Comparison of ENCODE assay signal across 23 cellular contexts in genomic region chr14:79091381-79091963, GRCh38.
DNase-seq lines count a peak whose midpoint lies in the region; ATAC-seq and TF ChIP-seq lines count a peak whose summit lies in the region.
"Had no signal": no experiment of that assay in that cellular context is flagged by ENCODE, and none has a peak within 500 bp of the region (broad histone marks: within the 10 kb centered on the region; RNA-seq: fewer than 3 reads in every experiment).

No MANE protein-coding gene starts in this region.

- ATAC-seq in GM21515 (IDR thresholded peaks at IDR 0.05; ENCODE audit: unreplicated experiment), result no peak
- ATAC-seq: activated CD8-positive, alpha-beta T cell treated with anti-CD3 and anti-CD28 coated beads, Interleukin-2, amount 10 ng/mL, durations not matched to agents 7 days and 5 days; activated naive CD4-positive, alpha-beta T cell treated with anti-CD3 and anti-CD28 coated beads, Interleukin-2, amount 50 U/mL, for 72 hours; activated T-cell treated with anti-CD3 and anti-CD28 coated beads, Interleukin-2, amount 50 U/mL, for 4 hours; left lobe of liver; right lobe of liver had no signal

- peaks cover 68% of the 10 kb centered on the region for H3K27me3 Mint-ChIP-seq in endodermal cell (ENCODE audit: insufficient read depth)
- H3K27me3 Mint-ChIP-seq: IgD-negative memory B cell had no signal

- no peak overlapping the region for H3K27ac ChIP-seq in endodermal cell (ENCODE audit: low read depth, low read length)
- H3K27ac ChIP-seq: colonic mucosa, GM23248, HL-60, right lobe of liver had no signal

- no peak overlapping the region for H3K9ac ChIP-seq in endodermal cell (ENCODE audit: extremely low read depth, low read length, poor library complexity, severe bottlenecking)
- H3K9ac ChIP-seq: GM23248 had no signal

- peaks cover 6% of the 10 kb centered on the region for H3K4me1 ChIP-seq in endodermal cell (ENCODE audit: control insufficient read depth, insufficient read depth, low read length)
- H3K4me1 ChIP-seq: colonic mucosa, right lobe of liver had no signal

- H3K4me1 Mint-ChIP-seq in endodermal cell, result peaks cover 37% of the 10 kb centered on the region
- H3K4me1 Mint-ChIP-seq: IgD-negative memory B cell had no signal

- H3K27me3 ChIP-seq in endodermal cell (ENCODE audit: control insufficient read depth, insufficient read depth, low read length, poor library complexity, severe bottlenecking), result peaks cover 66% of the 10 kb centered on the region
- H3K27me3 ChIP-seq in MG63, result no peaks in the 10 kb centered on the region
- H3K27me3 ChIP-seq: colonic mucosa, right lobe of liver, transverse colon had no signal

- no peaks in the 10 kb centered on the region for H3K36me3 Mint-ChIP-seq in endodermal cell (ENCODE audit: low read depth)
- H3K36me3 Mint-ChIP-seq: activated naive CD4-positive, alpha-beta T cell treated with anti-CD3 and anti-CD28 coated beads, Interleukin-2, amount 50 U/mL, for 72 hours; IgD-negative memory B cell had no signal

- DNase-seq in DMS53 (lab: John Stamatoyannopoulos, UW) (peak; percentile 13), DMS53 treated with DMSO at 0.1 percent for 48 hours (lab: John Stamatoyannopoulos, UW; ENCODE audit: unreplicated experiment) (no peak), NCI-H446 treated with DMSO at 0.1 percent for 48 hours (lab: John Stamatoyannopoulos, UW) (peak; percentile 2), endodermal cell (peak; percentile 82), pons (ENCODE audit: low spot score) (peak; percentile 11), MG63 (no peak), CD1c-positive myeloid dendritic cell (ENCODE audit: extremely low spot score) (no peak)
- DNase-seq: 8988T; activated CD8-positive, alpha-beta T cell treated with anti-CD3 and anti-CD28 coated beads, Interleukin-2, amount 10 ng/mL, durations not matched to agents 7 days and 5 days; activated T-cell treated with anti-CD3 and anti-CD28 coated beads, Interleukin-2, amount 50 U/mL, for 4 hours; colonic mucosa; foreskin fibroblast; GM23248; NCI-H2107; nucleus accumbens; right lobe of liver; stimulated activated naive CD4-positive, alpha-beta T cell treated with Interleukin-2 at 50 U/mL for 16 hours; transverse colon had no signal

- H3K9me3 ChIP-seq in endodermal cell (ENCODE audit: control insufficient read depth, low read length) (no peaks in the 10 kb centered on the region), MG63 (no peaks in the 10 kb centered on the region)
- H3K9me3 ChIP-seq: colonic mucosa, right lobe of liver, transverse colon had no signal

- H3K9me3 Mint-ChIP-seq in endodermal cell, result no peaks in the 10 kb centered on the region

- H3K36me3 ChIP-seq in endodermal cell (ENCODE audit: control insufficient read depth, insufficient read depth, low read length) (no peaks in the 10 kb centered on the region), MG63 (no peaks in the 10 kb centered on the region)
- H3K36me3 ChIP-seq: colonic mucosa, right lobe of liver, transverse colon had no signal

- H3K27ac Mint-ChIP-seq in endodermal cell, result no peak overlapping the region
- H3K27ac Mint-ChIP-seq: activated CD8-positive, alpha-beta T cell treated with anti-CD3 and anti-CD28 coated beads, Interleukin-2, amount 10 ng/mL, durations not matched to agents 7 days and 5 days; activated naive CD4-positive, alpha-beta T cell treated with anti-CD3 and anti-CD28 coated beads, Interleukin-2, amount 50 U/mL, for 72 hours; IgD-negative memory B cell had no signal

- 18 to 57% methylated on average over 1 to 4 of the region's 4 CpGs for WGBS in endodermal cell (ENCODE audit: insufficient coverage in 1 of 2, insufficient read length in 1 of 2), 2 experiments

- TF ChIP-seq CTCF in endodermal cell (conservative IDR thresholded peaks at IDR 0.05), result peak; percentile 38

- H3K4me3 Mint-ChIP-seq in endodermal cell, result no peak overlapping the region
- H3K4me3 Mint-ChIP-seq: activated CD8-positive, alpha-beta T cell treated with anti-CD3 and anti-CD28 coated beads, Interleukin-2, amount 10 ng/mL, durations not matched to agents 7 days and 5 days; activated T-cell treated with anti-CD3 and anti-CD28 coated beads, Interleukin-2, amount 50 U/mL, for 4 hours; IgD-negative memory B cell had no signal

- H3K4me3 ChIP-seq in endodermal cell (ENCODE audit: low read length) (no peak overlapping the region), MG63 (no peak overlapping the region)
- H3K4me3 ChIP-seq: colonic mucosa, GM23248, right lobe of liver, transverse colon had no signal

Comparison
In these comparisons a context has a peak if more than half of its experiments do, and no peak if none do; other contexts are left out.
1. DNase-seq: peak in DMS53 (single experiment), NCI-H446 treated with DMSO at 0.1 percent for 48 hours (single experiment), endodermal cell (single experiment) and pons (single experiment); none in DMS53 treated with DMSO at 0.1 percent for 48 hours (single experiment), MG63 (single experiment) and CD1c-positive myeloid dendritic cell (single experiment).